Comparison of ENCODE assay signal across 16 cellular contexts in the genomic region with DNA sequence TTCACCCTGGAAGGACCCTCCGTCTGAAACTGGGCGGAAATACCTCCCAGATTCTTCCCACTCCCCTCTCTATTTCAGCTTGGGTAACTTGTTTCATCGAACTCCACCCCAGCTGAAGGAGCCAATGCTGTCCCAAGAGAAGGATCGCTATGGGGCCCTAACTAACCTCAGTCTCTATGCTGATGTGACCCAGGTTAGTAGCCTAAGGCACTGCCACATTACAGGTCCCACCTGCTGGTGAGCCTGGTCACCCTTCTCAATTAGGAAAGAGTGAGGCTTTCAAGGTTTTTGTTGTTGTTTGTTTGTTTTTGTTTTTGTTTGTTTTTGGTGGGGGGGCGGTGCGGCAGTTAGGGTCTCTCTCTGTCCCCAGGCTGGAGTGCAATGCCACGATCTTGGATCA.
"Had no signal": no experiment of that assay in that cellular context is flagged by ENCODE, and none has a peak within 500 bp of the region (broad histone marks: within the 10 kb centered on the region; RNA-seq: fewer than 3 reads in every experiment).

No MANE protein-coding gene starts in this region.

- DNase-seq: activated CD4-positive, alpha-beta T cell treated with anti-CD3 and anti-CD28 coated beads, Interleukin-2, amount 50 U/mL, for 1 hour; activated CD4-positive, CD25-positive, alpha-beta regulatory T cell; activated CD8-positive, alpha-beta memory T cell treated with anti-CD3 and anti-CD28 coated beads for 24 hours; activated naive CD4-positive, alpha-beta T cell treated with Interleukin-2 at 50 U/mL for 16 hours; aorta; dermis blood vessel endothelial cell; head of caudate nucleus; islet precursor cell; midbrain had no signal

- H3K27ac ChIP-seq: neutrophil, parathyroid adenoma had no signal

- FAIRE-seq: frontal cortex, urothelium cell line had no signal

- ATAC-seq: activated T-helper 17 cell treated with anti-CD3 and anti-CD28 coated beads, Interleukin-2, amount 50 U/mL, for 72 hours; stimulated activated effector memory CD8-positive, alpha-beta T cell treated with anti-CD3 and anti-CD28 coated beads, Interleukin-12 subunit alpha, Interleukin-12 subunit beta, amount 100 ng/mL, for 72 hours had no signal

- H3K4me1 ChIP-seq: parathyroid adenoma had no signal

- H3K36me3 ChIP-seq: neutrophil had no signal

- H3K9me3 ChIP-seq: neutrophil had no signal

- H3K4me3 ChIP-seq: lung had no signal
